In the genomic region with DNA sequence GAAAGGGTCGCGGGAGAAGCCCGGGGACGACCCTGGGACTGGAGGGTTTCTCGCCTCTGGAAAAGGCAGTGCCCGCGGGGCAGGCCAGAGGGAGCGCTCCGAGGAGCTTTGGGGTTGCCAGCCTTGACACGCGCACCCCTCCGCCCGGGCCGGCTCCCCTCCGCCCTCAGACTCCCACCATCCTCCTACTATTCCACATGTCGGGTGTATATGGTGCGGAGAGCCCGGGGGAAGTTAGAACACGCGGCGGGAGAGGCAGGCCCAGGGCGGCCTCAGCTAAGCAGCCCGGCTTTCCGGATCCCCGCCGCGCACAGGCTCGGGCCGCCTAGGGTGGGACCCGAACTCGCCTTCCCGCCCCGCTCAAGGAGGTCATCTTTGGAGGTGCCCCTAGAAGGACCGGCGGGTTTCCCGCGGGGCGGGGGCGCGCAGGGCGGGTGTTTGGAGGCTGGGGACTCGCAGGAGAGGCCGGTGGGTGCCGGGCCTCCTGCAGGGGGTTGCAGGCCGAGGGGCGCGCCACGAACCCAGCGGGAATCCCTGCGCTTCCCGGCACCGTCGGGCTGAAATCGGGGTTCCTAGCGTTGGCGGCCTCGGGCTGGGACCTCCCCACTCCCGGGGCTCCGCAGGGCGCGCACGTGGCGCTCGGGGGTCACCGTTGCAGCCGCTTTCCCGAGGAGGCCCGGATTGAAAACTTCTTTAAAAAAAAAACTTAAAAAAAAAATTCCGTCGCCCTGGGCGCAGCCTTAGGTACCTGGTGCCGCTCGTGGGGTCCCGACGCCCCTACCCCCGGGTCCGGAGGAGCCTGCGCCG, we compare ENCODE assay signal across 8 cellular contexts. TPM values are rescaled to one million over a fixed set of nuclear protein-coding genes. Genes with fewer than 3 reads are reported as not detected.
DNase-seq lines count a peak whose midpoint lies in the region; ATAC-seq and TF ChIP-seq lines count a peak whose summit lies in the region.

No MANE protein-coding gene starts in this region.

- TF ChIP-seq CTCF in foreskin keratinocyte (conservative IDR thresholded peaks at IDR 0.05): no peak

- H3K4me1 ChIP-seq in iPS-18a (ENCODE audit: control insufficient read depth, low read depth, low read length) (peaks cover 8% of the 10 kb centered on the region), foreskin keratinocyte (peaks cover 17% of the 10 kb centered on the region)

- intact Hi-C loops in activated T-helper 2 cell treated with anti-CD3 and anti-CD28 coated beads, Interferon-gamma antibody, Interleukin-2, Interleukin-4, amounts not matched to agents 10 μg/mL and 5 μg/mL and 100 μg/mL, durations not matched to agents 14 hours and 24 hours and 36 hours (cut with micrococcal nuclease): loop anchor here (1.0 to 5.0 kb wide), 4 partner anchors 43 to 633 kb away; partner anchors contain the start of genes ATP9B and RBFA

- peak overlapping the region; percentile 94 for H3K27ac Mint-ChIP-seq in activated T-helper 2 cell treated with anti-CD3 and anti-CD28 coated beads, Interferon-gamma antibody, Interleukin-2, Interleukin-4, amounts not matched to agents 10 μg/mL and 5 μg/mL and 100 μg/mL, durations not matched to agents 14 hours and 24 hours and 36 hours

- peak; percentile 56 for DNase-seq in activated CD4-positive, alpha-beta T cell treated with anti-CD3 and anti-CD28 coated beads for 48 hours
- no peak for DNase-seq in activated CD4-positive, alpha-beta T cell treated with anti-CD3 and anti-CD28 coated beads for 1 hour
- DNase-seq in activated T-helper 2 cell treated with anti-CD3 and anti-CD28 coated beads, Interferon-gamma antibody, Interleukin-2, Interleukin-4, amounts not matched to agents 10 μg/mL and 5 μg/mL and 100 μg/mL, durations not matched to agents 14 hours and 24 hours and 36 hours (ENCODE audit: low spot score): no peak
- DNase-seq in stimulated activated CD8-positive, alpha-beta memory T cell treated with anti-CD3 and anti-CD28 coated beads, Interleukin-4, amount 100 ng/mL, for 48 hours: peak; percentile 63
- DNase-seq in foreskin keratinocyte: no peak
- no peak for DNase-seq in iPS-NIHi11 (ENCODE audit: low spot score)

- peak overlapping the region; percentile 89 for H3K4me3 Mint-ChIP-seq in activated T-helper 2 cell treated with anti-CD3 and anti-CD28 coated beads, Interferon-gamma antibody, Interleukin-2, Interleukin-4, amounts not matched to agents 10 μg/mL and 5 μg/mL and 100 μg/mL, durations not matched to agents 14 hours and 24 hours and 36 hours (ENCODE audit: low read depth)

- peaks cover 43% of the 10 kb centered on the region for H3K4me1 Mint-ChIP-seq in activated T-helper 2 cell treated with anti-CD3 and anti-CD28 coated beads, Interferon-gamma antibody, Interleukin-2, Interleukin-4, amounts not matched to agents 10 μg/mL and 5 μg/mL and 100 μg/mL, durations not matched to agents 14 hours and 24 hours and 36 hours (ENCODE audit: low read depth)

- no peaks in the 10 kb centered on the region for H3K9me3 Mint-ChIP-seq in activated T-helper 2 cell treated with anti-CD3 and anti-CD28 coated beads, Interferon-gamma antibody, Interleukin-2, Interleukin-4, amounts not matched to agents 10 μg/mL and 5 μg/mL and 100 μg/mL, durations not matched to agents 14 hours and 24 hours and 36 hours

- H3K36me3 Mint-ChIP-seq in activated T-helper 2 cell treated with anti-CD3 and anti-CD28 coated beads, Interferon-gamma antibody, Interleukin-2, Interleukin-4, amounts not matched to agents 10 μg/mL and 5 μg/mL and 100 μg/mL, durations not matched to agents 14 hours and 24 hours and 36 hours (ENCODE audit: low read depth): peaks cover 55% of the 10 kb centered on the region

- H3K36me3 ChIP-seq in iPS-18a (ENCODE audit: control insufficient read depth, low read depth, low read length): no peaks in the 10 kb centered on the region

- peak overlapping the region; percentile 42 for H3K4me3 ChIP-seq in iPS-18a (ENCODE audit: low read length)

- no peak overlapping the region for H3K9ac ChIP-seq in iPS-18a (ENCODE audit: low read length)

- ATAC-seq in foreskin keratinocyte: no peak
- no peak for ATAC-seq in GM21825 (IDR thresholded peaks at IDR 0.05; ENCODE audit: unreplicated experiment)

- H3K27ac ChIP-seq in iPS-18a (ENCODE audit: low read length) (no peak overlapping the region), foreskin keratinocyte (no peak overlapping the region)

- H3K27me3 Mint-ChIP-seq in activated T-helper 2 cell treated with anti-CD3 and anti-CD28 coated beads, Interferon-gamma antibody, Interleukin-2, Interleukin-4, amounts not matched to agents 10 μg/mL and 5 μg/mL and 100 μg/mL, durations not matched to agents 14 hours and 24 hours and 36 hours (ENCODE audit: low read depth): no peaks in the 10 kb centered on the region

- H3K27me3 ChIP-seq in iPS-18a (ENCODE audit: control insufficient read depth, insufficient read depth, low read length): peaks cover 52% of the 10 kb centered on the region
- no peaks in the 10 kb centered on the region for H3K27me3 ChIP-seq in foreskin keratinocyte

- H3K9me3 ChIP-seq in iPS-18a (ENCODE audit: control insufficient read depth, low read depth, low read length): no peaks in the 10 kb centered on the region

RNA-seq across cellular contexts. Expression of gene NFATC1, which starts 3.7 kb away (rescaled TPM):
- 95.0 and 99.9 TPM in 2 replicates for total RNA-seq in activated T-helper 2 cell treated with anti-CD3 and anti-CD28 coated beads, Interferon-gamma antibody, Interleukin-2, Interleukin-4, amounts not matched to agents 10 μg/mL and 5 μg/mL and 100 μg/mL, durations not matched to agents 14 hours and 24 hours and 36 hours
- 4.4 and 7.3 TPM in 2 replicates for total RNA-seq in foreskin keratinocyte
- 4.3 and 6.8 TPM in 2 replicates for polyA plus RNA-seq in foreskin keratinocyte

Comparison
In these comparisons a context has a peak if more than half of its experiments do, and no peak if none do; other contexts are left out.
1. DNase-seq: peak in activated CD4-positive, alpha-beta T cell treated with anti-CD3 and anti-CD28 coated beads for 48 hours (single experiment) and stimulated activated CD8-positive, alpha-beta memory T cell treated with anti-CD3 and anti-CD28 coated beads, Interleukin-4, amount 100 ng/mL, for 48 hours (single experiment); none in activated CD4-positive, alpha-beta T cell treated with anti-CD3 and anti-CD28 coated beads for 1 hour (single experiment), activated T-helper 2 cell treated with anti-CD3 and anti-CD28 coated beads, Interferon-gamma antibody, Interleukin-2, Interleukin-4, amounts not matched to agents 10 μg/mL and 5 μg/mL and 100 μg/mL, durations not matched to agents 14 hours and 24 hours and 36 hours (single experiment), foreskin keratinocyte (0 of 2) and iPS-NIHi11 (single experiment).
2. RNA of gene NFATC1, which starts 3.7 kb away (total RNA-seq): 95.0 to 99.9 TPM in activated T-helper 2 cell treated with anti-CD3 and anti-CD28 coated beads, Interferon-gamma antibody, Interleukin-2, Interleukin-4, amounts not matched to agents 10 μg/mL and 5 μg/mL and 100 μg/mL, durations not matched to agents 14 hours and 24 hours and 36 hours; 4.4 to 7.3 TPM in foreskin keratinocyte; every median in the first group is over 10 times any median in the second.